ENCODE assay signal across 1 cellular context in the genomic region with DNA sequence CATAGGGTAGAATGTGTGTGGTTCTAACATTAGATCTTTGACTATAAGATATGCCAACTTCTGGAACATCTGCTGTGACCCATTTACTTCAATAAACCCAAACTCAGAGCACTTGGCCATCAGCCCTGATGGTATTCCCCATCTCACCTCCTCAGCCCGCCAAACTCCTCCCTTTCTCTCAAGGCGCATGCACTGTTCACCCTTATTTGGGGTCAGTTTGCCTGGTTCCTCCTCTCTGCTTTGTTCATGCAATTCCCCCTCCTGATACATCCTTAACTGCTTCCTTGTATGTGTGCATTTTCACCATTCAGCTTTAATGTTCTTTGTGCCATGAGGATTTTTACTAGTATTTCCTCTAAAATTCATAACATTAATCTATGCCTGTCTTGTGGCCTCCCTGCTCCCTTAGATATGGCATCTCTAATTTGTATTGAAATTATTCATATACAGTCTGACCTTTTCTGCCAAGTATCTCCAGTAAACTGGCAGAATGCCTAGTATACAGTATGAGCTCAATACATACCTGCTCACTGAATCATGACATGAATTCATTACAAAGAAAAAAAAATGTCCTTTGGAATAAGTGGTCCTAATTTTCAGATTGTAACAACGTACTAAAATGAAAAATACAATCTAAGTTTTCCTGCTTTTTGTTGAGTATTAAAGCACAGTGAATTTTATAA.
TF ChIP-seq lines count a peak whose summit lies in the region.

No MANE protein-coding gene starts in this region.

TF ChIP-seq in IMR-90, 13 proteins besides CTCF, POLR2A, EP300 and RAD21:
- TF ChIP-seq MXI1 (IDR thresholded peaks at IDR 0.05; ENCODE audit: borderline replicate concordance, low read depth, low read length) (no peak), FOS (IDR thresholded peaks at IDR 0.05; ENCODE audit: low read depth, low read length) (0 out of 2 replicates have a peak, but pooled peaks have one; percentile 23)
